In the genomic region with DNA sequence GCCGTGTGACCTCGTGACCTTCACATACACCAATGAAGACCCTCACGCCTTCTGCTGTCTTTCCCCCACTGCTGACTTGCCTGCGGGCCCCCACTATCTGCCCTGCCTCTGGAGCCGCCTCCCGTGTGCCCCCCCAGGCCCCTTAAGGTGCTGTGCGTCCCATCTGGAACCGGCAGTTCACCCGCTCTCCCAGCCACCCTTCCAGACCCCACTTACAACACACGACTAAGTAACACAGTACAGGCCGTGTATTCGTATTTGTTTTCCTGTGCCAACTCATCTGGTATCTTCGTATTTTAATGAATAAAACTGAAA, we compare ENCODE assay signal across 1 cellular context.
TF ChIP-seq lines count a peak whose summit lies in the region.

No MANE protein-coding gene starts in this region.

TF ChIP-seq in K562, 482 proteins besides CTCF, POLR2A, EP300 and RAD21 (continued from another document):
- TF ChIP-seq, protein P1, sequence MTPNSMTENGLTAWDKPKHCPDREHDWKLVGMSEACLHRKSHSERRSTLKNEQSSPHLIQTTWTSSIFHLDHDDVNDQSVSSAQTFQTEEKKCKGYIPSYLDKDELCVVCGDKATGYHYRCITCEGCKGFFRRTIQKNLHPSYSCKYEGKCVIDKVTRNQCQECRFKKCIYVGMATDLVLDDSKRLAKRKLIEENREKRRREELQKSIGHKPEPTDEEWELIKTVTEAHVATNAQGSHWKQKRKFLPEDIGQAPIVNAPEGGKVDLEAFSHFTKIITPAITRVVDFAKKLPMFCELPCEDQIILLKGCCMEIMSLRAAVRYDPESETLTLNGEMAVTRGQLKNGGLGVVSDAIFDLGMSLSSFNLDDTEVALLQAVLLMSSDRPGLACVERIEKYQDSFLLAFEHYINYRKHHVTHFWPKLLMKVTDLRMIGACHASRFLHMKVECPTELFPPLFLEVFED (CRISPR knock-in tag; conservative IDR thresholded peaks at IDR 0.05): 0 out of 2 replicates have a peak, but pooled peaks have one; percentile 38
- TF ChIP-seq, protein P2, sequence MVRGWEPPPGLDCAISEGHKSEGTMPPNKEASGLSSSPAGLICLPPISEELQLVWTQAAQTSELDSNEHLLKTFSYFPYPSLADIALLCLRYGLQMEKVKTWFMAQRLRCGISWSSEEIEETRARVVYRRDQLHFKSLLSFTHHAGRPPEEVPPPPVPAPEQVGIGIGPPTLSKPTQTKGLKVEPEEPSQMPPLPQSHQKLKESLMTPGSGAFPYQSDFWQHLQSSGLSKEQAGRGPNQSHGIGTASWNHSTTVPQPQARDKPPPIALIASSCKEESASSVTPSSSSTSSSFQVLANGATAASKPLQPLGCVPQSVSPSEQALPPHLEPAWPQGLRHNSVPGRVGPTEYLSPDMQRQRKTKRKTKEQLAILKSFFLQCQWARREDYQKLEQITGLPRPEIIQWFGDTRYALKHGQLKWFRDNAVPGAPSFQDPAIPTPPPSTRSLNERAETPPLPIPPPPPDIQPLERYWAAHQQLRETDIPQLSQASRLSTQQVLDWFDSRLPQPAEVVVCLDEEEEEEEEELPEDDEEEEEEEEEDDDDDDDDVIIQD (CRISPR knock-in tag; IDR thresholded peaks at IDR 0.05): no peak
- TF ChIP-seq, protein P3, sequence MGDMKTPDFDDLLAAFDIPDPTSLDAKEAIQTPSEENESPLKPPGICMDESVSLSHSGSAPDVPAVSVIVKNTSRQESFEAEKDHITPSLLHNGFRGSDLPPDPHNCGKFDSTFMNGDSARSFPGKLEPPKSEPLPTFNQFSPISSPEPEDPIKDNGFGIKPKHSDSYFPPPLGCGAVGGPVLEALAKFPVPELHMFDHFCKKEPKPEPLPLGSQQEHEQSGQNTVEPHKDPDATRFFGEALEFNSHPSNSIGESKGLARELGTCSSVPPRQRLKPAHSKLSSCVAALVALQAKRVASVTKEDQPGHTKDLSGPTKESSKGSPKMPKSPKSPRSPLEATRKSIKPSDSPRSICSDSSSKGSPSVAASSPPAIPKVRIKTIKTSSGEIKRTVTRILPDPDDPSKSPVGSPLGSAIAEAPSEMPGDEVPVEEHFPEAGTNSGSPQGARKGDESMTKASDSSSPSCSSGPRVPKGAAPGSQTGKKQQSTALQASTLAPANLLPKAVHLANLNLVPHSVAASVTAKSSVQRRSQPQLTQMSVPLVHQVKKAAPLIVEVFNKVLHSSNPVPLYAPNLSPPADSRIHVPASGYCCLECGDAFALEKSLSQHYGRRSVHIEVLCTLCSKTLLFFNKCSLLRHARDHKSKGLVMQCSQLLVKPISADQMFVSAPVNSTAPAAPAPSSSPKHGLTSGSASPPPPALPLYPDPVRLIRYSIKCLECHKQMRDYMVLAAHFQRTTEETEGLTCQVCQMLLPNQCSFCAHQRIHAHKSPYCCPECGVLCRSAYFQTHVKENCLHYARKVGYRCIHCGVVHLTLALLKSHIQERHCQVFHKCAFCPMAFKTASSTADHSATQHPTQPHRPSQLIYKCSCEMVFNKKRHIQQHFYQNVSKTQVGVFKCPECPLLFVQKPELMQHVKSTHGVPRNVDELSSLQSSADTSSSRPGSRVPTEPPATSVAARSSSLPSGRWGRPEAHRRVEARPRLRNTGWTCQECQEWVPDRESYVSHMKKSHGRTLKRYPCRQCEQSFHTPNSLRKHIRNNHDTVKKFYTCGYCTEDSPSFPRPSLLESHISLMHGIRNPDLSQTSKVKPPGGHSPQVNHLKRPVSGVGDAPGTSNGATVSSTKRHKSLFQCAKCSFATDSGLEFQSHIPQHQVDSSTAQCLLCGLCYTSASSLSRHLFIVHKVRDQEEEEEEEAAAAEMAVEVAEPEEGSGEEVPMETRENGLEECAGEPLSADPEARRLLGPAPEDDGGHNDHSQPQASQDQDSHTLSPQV (IDR thresholded peaks at IDR 0.05): no peak
- peak; percentile 54; the same call in 1 of the 2 replicates for TF ChIP-seq SUPT5H (IDR thresholded peaks at IDR 0.05)
- no peak for TF ChIP-seq NFIC (IDR thresholded peaks at IDR 0.05)
- peak; percentile 57 for TF ChIP-seq POLR2B (IDR thresholded peaks at IDR 0.05; ENCODE audit: low read depth, partially characterized antibody)
- TF ChIP-seq, protein P4, sequence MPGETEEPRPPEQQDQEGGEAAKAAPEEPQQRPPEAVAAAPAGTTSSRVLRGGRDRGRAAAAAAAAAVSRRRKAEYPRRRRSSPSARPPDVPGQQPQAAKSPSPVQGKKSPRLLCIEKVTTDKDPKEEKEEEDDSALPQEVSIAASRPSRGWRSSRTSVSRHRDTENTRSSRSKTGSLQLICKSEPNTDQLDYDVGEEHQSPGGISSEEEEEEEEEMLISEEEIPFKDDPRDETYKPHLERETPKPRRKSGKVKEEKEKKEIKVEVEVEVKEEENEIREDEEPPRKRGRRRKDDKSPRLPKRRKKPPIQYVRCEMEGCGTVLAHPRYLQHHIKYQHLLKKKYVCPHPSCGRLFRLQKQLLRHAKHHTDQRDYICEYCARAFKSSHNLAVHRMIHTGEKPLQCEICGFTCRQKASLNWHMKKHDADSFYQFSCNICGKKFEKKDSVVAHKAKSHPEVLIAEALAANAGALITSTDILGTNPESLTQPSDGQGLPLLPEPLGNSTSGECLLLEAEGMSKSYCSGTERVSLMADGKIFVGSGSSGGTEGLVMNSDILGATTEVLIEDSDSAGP (CRISPR knock-in tag; IDR thresholded peaks at IDR 0.05): no peak
- no peak for TF ChIP-seq STAT5A (IDR thresholded peaks at IDR 0.05; ENCODE audit: borderline replicate concordance, low read length)
- no peak for TF ChIP-seq RBM34 (IDR thresholded peaks at IDR 0.05; ENCODE audit: borderline replicate concordance, insufficient read depth, low read length)
- TF ChIP-seq, protein P5, sequence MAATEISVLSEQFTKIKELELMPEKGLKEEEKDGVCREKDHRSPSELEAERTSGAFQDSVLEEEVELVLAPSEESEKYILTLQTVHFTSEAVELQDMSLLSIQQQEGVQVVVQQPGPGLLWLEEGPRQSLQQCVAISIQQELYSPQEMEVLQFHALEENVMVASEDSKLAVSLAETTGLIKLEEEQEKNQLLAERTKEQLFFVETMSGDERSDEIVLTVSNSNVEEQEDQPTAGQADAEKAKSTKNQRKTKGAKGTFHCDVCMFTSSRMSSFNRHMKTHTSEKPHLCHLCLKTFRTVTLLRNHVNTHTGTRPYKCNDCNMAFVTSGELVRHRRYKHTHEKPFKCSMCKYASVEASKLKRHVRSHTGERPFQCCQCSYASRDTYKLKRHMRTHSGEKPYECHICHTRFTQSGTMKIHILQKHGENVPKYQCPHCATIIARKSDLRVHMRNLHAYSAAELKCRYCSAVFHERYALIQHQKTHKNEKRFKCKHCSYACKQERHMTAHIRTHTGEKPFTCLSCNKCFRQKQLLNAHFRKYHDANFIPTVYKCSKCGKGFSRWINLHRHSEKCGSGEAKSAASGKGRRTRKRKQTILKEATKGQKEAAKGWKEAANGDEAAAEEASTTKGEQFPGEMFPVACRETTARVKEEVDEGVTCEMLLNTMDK (IDR thresholded peaks at IDR 0.05; ENCODE audit: borderline replicate concordance, insufficient read depth, low read depth, low read length, poor library complexity, severe bottlenecking): no peak
- TF ChIP-seq POLR2G (IDR thresholded peaks at IDR 0.05; ENCODE audit: low read depth, low read length): peak; percentile 60
- TF ChIP-seq VEZF1 (CRISPR knock-in tag; IDR thresholded peaks at IDR 0.05): 0 out of 2 replicates have a peak, but pooled peaks have one; percentile 13
- 0 out of 2 replicates have a peak, but pooled peaks have one; percentile 1 for TF ChIP-seq DPF2 (IDR thresholded peaks at IDR 0.05)
